Comparison of ENCODE assay signal across 12 cellular contexts in the genomic region with DNA sequence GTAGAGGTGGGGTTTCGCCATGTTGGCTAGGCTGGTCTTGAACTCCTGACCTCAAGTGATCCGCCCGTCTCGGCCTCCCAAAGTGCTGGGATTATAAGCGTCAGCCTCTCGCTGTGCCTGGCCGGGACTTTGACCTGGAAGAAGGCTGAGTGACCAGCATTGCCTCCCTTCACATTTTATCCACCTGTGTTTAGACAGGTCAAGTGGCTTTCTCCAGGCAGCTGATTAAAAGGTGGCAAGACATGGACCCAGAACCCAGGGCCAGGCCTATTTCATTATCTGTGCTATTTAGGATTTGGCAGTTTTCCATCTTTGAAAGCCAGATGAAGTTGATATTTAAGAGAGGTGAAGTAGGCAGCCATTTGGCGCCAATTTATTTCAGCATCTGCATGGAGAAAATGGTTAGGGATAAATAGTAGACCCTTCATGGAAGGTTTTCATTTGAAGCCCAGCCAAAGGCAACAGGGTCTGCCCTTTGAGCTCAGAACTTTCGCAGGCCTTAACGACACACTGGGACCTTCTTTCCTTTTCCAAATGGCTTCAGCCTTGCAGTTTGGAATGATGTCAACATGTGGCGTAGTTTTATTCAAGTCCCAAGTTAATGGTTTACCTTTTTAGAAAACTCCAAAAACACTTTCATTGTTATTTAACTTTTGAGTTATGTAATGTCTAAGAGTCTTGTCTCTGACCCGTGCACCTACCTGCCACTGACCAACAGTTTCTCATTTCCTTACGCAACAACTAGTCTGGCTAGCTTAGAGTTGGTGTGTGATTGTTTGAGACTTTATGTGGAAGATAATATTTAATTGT.
"Had no signal": no experiment of that assay in that cellular context is flagged by ENCODE, and none has a peak within 500 bp of the region (broad histone marks: within the 10 kb centered on the region; RNA-seq: fewer than 3 reads in every experiment).

No MANE protein-coding gene starts in this region.

- ATAC-seq: activated naive CD8-positive, alpha-beta T cell treated with anti-CD3 and anti-CD28 coated beads, Interleukin-2, amount 50 U/mL, for 24 hours; heart left ventricle; natural killer cell treated with Interleukin-12 subunit alpha and Interleukin-12 subunit beta and Interleukin-15 and Interleukin-18, amount 100 ng/mL, for 72 hours had no signal

- H3K27ac ChIP-seq: ascending aorta, heart left ventricle, psoas muscle had no signal

- H3K4me3 ChIP-seq: ascending aorta, heart left ventricle, psoas muscle had no signal

- H3K27me3 ChIP-seq: ascending aorta, heart left ventricle had no signal

- H3K4me1 ChIP-seq: ascending aorta, psoas muscle had no signal

- DNase-seq: activated naive CD4-positive, alpha-beta T cell treated with Interleukin-2 at 50 U/mL for 16 hours; activated naive CD8-positive, alpha-beta T cell treated with anti-CD3 and anti-CD28 coated beads, Interleukin-2, amount 50 U/mL, for 24 hours; foreskin melanocyte; heart left ventricle; islet precursor cell; mammary epithelial cell; psoas muscle; stimulated activated CD4-positive, alpha-beta T cell treated with anti-CD3 and anti-CD28 coated beads, Interleukin-12 subunit alpha, Interleukin-12 subunit beta, amount 100 ng/mL, for 4 hours; stimulated activated naive CD4-positive, alpha-beta T cell; SW 1271 had no signal

- H3K9me3 ChIP-seq: ascending aorta, heart left ventricle, psoas muscle had no signal

- H3K36me3 ChIP-seq: ascending aorta had no signal
